9 cellular contexts compared by ENCODE assay signal in the genomic region with DNA sequence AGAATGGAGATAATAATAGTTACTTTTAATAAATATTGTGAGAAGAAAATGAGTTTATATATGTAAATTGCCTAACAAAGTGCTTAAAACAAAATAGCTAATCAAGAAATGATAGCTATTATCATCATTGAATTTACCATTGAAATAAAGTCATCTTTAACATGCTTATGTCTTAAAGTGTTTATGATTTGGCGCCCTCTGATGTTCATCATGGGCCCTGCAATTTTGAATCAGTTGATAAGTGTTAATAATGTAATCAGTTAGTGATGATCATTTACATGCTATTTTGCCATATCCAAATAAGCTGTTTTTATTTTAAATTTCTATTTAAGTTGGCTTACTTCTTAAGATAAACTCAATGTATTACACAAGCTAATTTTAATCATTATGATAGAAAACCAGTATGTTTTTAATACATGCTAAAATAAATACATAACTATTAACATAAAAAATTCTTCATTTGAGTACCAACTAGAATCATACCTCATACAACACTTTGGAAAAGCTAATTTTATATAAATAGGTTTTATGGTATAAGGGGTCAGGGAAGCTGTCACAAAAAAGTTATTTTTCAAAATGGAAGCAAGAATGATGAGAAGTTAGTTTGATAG. TPM values are rescaled to one million over a fixed set of nuclear protein-coding genes. Genes with fewer than 3 reads are reported as not detected.
DNase-seq lines count a peak whose midpoint lies in the region; ATAC-seq and TF ChIP-seq lines count a peak whose summit lies in the region.
"Had no signal": no experiment of that assay in that cellular context is flagged by ENCODE, and none has a peak within 500 bp of the region (broad histone marks: within the 10 kb centered on the region; RNA-seq: fewer than 3 reads in every experiment).

No MANE protein-coding gene starts in this region.

- POLR2A ChIA-PET in activated CD4-positive, alpha-beta T cell treated with anti-CD3 and anti-CD28 coated beads, Interleukin-2, amount 10 ng/mL, durations not matched to agents 7 days and 5 days (lab: Charles Lee) = no interaction called here

- H3K9me2 ChIP-seq in GM23338 (ENCODE audit: insufficient read depth) = no peaks in the 10 kb centered on the region

- no peak for ATAC-seq in GM23338
- no peak for ATAC-seq in GM21447 (IDR thresholded peaks at IDR 0.05; ENCODE audit: unreplicated experiment)
- ATAC-seq in GM19463 (IDR thresholded peaks at IDR 0.05; ENCODE audit: unreplicated experiment) = no peak

- H3F3A ChIP-seq in GM23338 (replicated peaks; ENCODE audit: low read depth) = no peaks in the 10 kb centered on the region

- H2AFZ ChIP-seq in GM23338 (no peak overlapping the region), parathyroid adenoma (no peak overlapping the region)

- H3K9me3 Mint-ChIP-seq in GM23338 = peaks cover 32% of the 10 kb centered on the region
- H3K9me3 Mint-ChIP-seq in activated CD4-positive, alpha-beta T cell treated with anti-CD3 and anti-CD28 coated beads, Interleukin-2, amount 10 ng/mL, durations not matched to agents 7 days and 5 days = peaks cover 27% of the 10 kb centered on the region

- H3K36me3 ChIP-seq in GM23338 (ENCODE audit: insufficient read depth) (no peaks in the 10 kb centered on the region; the same call in 1 of the 2 replicates), parathyroid adenoma (ENCODE audit: control insufficient read depth, insufficient read depth, low read length) (no peaks in the 10 kb centered on the region)

- H3K4me3 ChIP-seq in GM23338 (no peak overlapping the region), parathyroid adenoma (ENCODE audit: low read depth, low read length) (no peak overlapping the region)

- peaks cover 6% of the 10 kb centered on the region for H3K9me3 ChIP-seq in parathyroid adenoma (ENCODE audit: control insufficient read depth, low read length)

- H3K27me3 ChIP-seq in GM23338 (ENCODE audit: insufficient read depth) (no peaks in the 10 kb centered on the region), parathyroid adenoma (ENCODE audit: control insufficient read depth, insufficient read depth, low read length) (no peaks in the 10 kb centered on the region)

- H4K20me1 ChIP-seq in GM23338 (replicated peaks; ENCODE audit: insufficient read depth) = no peaks in the 10 kb centered on the region

- no peak overlapping the region for H3K4me2 ChIP-seq in GM23338
- H3K4me2 ChIP-seq in parathyroid adenoma (ENCODE audit: low read length) = no peak overlapping the region

- H3K36me3 Mint-ChIP-seq in GM23338 (ENCODE audit: low read depth) = peaks cover 22% of the 10 kb centered on the region
- H3K36me3 Mint-ChIP-seq in activated CD4-positive, alpha-beta T cell treated with anti-CD3 and anti-CD28 coated beads, Interleukin-2, amount 10 ng/mL, durations not matched to agents 7 days and 5 days (ENCODE audit: low read depth) = peaks cover 13% of the 10 kb centered on the region
- H3K36me3 Mint-ChIP-seq: memory B cell had no signal

- H3K79me2 ChIP-seq in GM23338 (replicated peaks; ENCODE audit: insufficient read depth) (no peaks in the 10 kb centered on the region), parathyroid adenoma (no peaks in the 10 kb centered on the region)

- no peak overlapping the region for H3K9ac ChIP-seq in parathyroid adenoma

- no peak overlapping the region for H3K27ac ChIP-seq in GM23338 (ENCODE audit: low read depth)
- H3K27ac ChIP-seq in parathyroid adenoma = no peak overlapping the region

- peaks cover 2% of the 10 kb centered on the region for H3K4me1 Mint-ChIP-seq in GM23338
- no peaks in the 10 kb centered on the region for H3K4me1 Mint-ChIP-seq in activated CD4-positive, alpha-beta T cell treated with anti-CD3 and anti-CD28 coated beads, Interleukin-2, amount 10 ng/mL, durations not matched to agents 7 days and 5 days
- H3K4me1 Mint-ChIP-seq: memory B cell had no signal

- DNase-seq in COLO829 (ENCODE audit: low spot score) (peak; percentile 38), GM23338 (ENCODE audit: low spot score) (peak; percentile 62), NCI-H2107 (lab: John Stamatoyannopoulos, UW) (peak; percentile 12), fibroblast of peridontal ligament (ENCODE audit: extremely low read depth) (peak; percentile 81)
- peak; percentile 63 for DNase-seq in activated CD4-positive, alpha-beta T cell treated with anti-CD3 and anti-CD28 coated beads, Interleukin-2, amount 10 ng/mL, durations not matched to agents 7 days and 5 days

- TF ChIP-seq CTCF in GM23338 (conservative IDR thresholded peaks at IDR 0.05; ENCODE audit: low read depth in 2 of 2) (peak; percentile 72 to 96), parathyroid adenoma (IDR thresholded peaks at IDR 0.05) (peak; percentile 94)

- H3K4me1 ChIP-seq in GM23338 (ENCODE audit: insufficient read depth) (no peaks in the 10 kb centered on the region), parathyroid adenoma (no peaks in the 10 kb centered on the region)

- H3K27ac Mint-ChIP-seq in GM23338 = no peak overlapping the region
- no peak overlapping the region for H3K27ac Mint-ChIP-seq in activated CD4-positive, alpha-beta T cell treated with anti-CD3 and anti-CD28 coated beads, Interleukin-2, amount 10 ng/mL, durations not matched to agents 7 days and 5 days
- H3K27ac Mint-ChIP-seq: memory B cell had no signal

- CTCF ChIA-PET in activated CD4-positive, alpha-beta T cell treated with anti-CD3 and anti-CD28 coated beads, Interleukin-2, amount 10 ng/mL, durations not matched to agents 7 days and 5 days (lab: Charles Lee) = interaction anchor here (0.6 to 1.6 kb wide), 4 partner anchors 8 to 187 kb away, joined by 3 to 6 read pairs (median 4); a partner anchor contains a TSS

- no peaks in the 10 kb centered on the region for H3K27me3 Mint-ChIP-seq in GM23338 (ENCODE audit: insufficient read depth, low read depth, poor library complexity)
- peaks cover 2% of the 10 kb centered on the region for H3K27me3 Mint-ChIP-seq in activated CD4-positive, alpha-beta T cell treated with anti-CD3 and anti-CD28 coated beads, Interleukin-2, amount 10 ng/mL, durations not matched to agents 7 days and 5 days

- H3K4me3 Mint-ChIP-seq in GM23338 = no peak overlapping the region
- no peak overlapping the region for H3K4me3 Mint-ChIP-seq in activated CD4-positive, alpha-beta T cell treated with anti-CD3 and anti-CD28 coated beads, Interleukin-2, amount 10 ng/mL, durations not matched to agents 7 days and 5 days
- H3K4me3 Mint-ChIP-seq: memory B cell had no signal

TF ChIP-seq in GM23338, 12 proteins besides CTCF, POLR2A, EP300 and RAD21 (continues in another document):
- TF ChIP-seq NANOG (IDR thresholded peaks at IDR 0.05; ENCODE audit: borderline replicate concordance) (no peak), JUNB (IDR thresholded peaks at IDR 0.05; ENCODE audit: unreplicated experiment) (no peak), STAT1 (IDR thresholded peaks at IDR 0.05; ENCODE audit: unreplicated experiment) (no peak), ZNF331 (CRISPR knock-in tag; IDR thresholded peaks at IDR 0.05; ENCODE audit: low read depth) (no peak), CREB1 (CRISPR knock-in tag; IDR thresholded peaks at IDR 0.05; ENCODE audit: low read depth) (no peak), ZNF114 (CRISPR knock-in tag; IDR thresholded peaks at IDR 0.05) (no peak)

RNA-seq across cellular contexts. Expression of a gene that starts 39.2 kb away (rescaled TPM):
- total RNA-seq in GM23338 (2014; rRNA removed; shearing (Covaris generic)) = 13.5 and 22.8 TPM in 2 replicates
- polyA plus RNA-seq in GM23338 (2016; fragmentation: Nextera tagmentation; extraction: Ambion mirVana) = 18.5 and 24.0 TPM in 2 replicates
- not detected for total RNA-seq in activated CD4-positive, alpha-beta T cell treated with anti-CD3 and anti-CD28 coated beads, Interleukin-2, amount 10 ng/mL, durations not matched to agents 7 days and 5 days

Comparison
In these comparisons a context has a peak if more than half of its experiments do, and no peak if none do; other contexts are left out.
1. DNase-seq: peak in every context shown above with its lines; median percentile 81 in fibroblast of peridontal ligament; 63 in activated CD4-positive, alpha-beta T cell treated with anti-CD3 and anti-CD28 coated beads, Interleukin-2, amount 10 ng/mL, durations not matched to agents 7 days and 5 days; 62 in GM23338; 38 in COLO829; 12 in NCI-H2107.
2. RNA of a gene that starts 39.2 kb away (total RNA-seq): 13.5 to 22.8 TPM in GM23338; not detected in activated CD4-positive, alpha-beta T cell treated with anti-CD3 and anti-CD28 coated beads, Interleukin-2, amount 10 ng/mL, durations not matched to agents 7 days and 5 days; every median in the first group is over 10 times any median in the second.